ENCODE assay signal across 29 cellular contexts in the genomic region with DNA sequence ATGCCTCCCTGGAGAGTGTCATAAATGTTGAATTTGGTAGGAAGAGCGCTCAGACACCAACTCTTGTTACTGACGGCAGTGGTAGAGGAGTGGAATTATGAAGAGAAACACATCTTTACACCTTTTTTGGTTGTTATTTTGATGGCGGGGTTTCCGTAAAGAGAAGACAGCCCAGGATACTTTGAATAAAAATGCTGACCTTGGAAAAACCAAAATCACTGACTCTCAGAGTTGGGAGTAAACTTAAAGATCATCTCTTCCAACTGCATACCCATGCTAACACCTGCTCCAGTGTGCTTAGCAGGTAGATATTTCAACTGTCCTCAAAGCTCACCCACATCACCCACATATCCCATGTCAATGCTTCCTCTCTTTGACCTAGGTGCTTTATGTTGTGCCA.
"Had no signal": no experiment of that assay in that cellular context is flagged by ENCODE, and none has a peak within 500 bp of the region (broad histone marks: within the 10 kb centered on the region; RNA-seq: fewer than 3 reads in every experiment).

No MANE protein-coding gene starts in this region.

- H3K27ac Mint-ChIP-seq: immature natural killer cell; naive thymus-derived CD8-positive, alpha-beta T cell; nephron; stimulated activated memory B cell treated with anti-CD40 and anti-IgM and Interleukin-4, amounts not matched to agents 10 μg/mL and 1 μg/mL and 100 μg/mL, for 72 hours; stimulated activated naive CD8-positive, alpha-beta T cell treated with anti-CD3 and anti-CD28 coated beads, Interleukin-15, amount 100 ng/mL, for 72 hours; type B pancreatic cell had no signal

- ATAC-seq: left colon; left lung; lower lobe of right lung; naive thymus-derived CD8-positive, alpha-beta T cell; pancreas; right cardiac atrium; stimulated activated memory B cell treated with anti-CD40 and anti-IgM and Interleukin-4, amounts not matched to agents 10 μg/mL and 1 μg/mL and 100 μg/mL, for 72 hours; stimulated activated naive CD8-positive, alpha-beta T cell treated with anti-CD3 and anti-CD28 coated beads, Interleukin-15, amount 100 ng/mL, for 72 hours had no signal

- FAIRE-seq: islet of Langerhans, kidney, pancreas had no signal

- H3K27ac ChIP-seq: left lung, lower lobe of right lung, pancreas, prostate gland, tibial nerve, uterus had no signal

- H3K27me3 Mint-ChIP-seq: stimulated activated memory B cell treated with anti-CD40 and anti-IgM and Interleukin-4, amounts not matched to agents 10 μg/mL and 1 μg/mL and 100 μg/mL, for 72 hours; stimulated activated naive CD8-positive, alpha-beta T cell treated with anti-CD3 and anti-CD28 coated beads, Interleukin-15, amount 100 ng/mL, for 72 hours had no signal

- DNase-seq: hypothalamus; immature natural killer cell; kidney; left colon; left lung; lower lobe of right lung; mammary epithelial cell; mesenchymal stem cell; naive thymus-derived CD8-positive, alpha-beta T cell; nucleus accumbens; pancreas; posterior cingulate gyrus; right cardiac atrium; stimulated activated CD4-positive, alpha-beta T cell treated with anti-CD3 and anti-CD28 coated beads, Interleukin-1b, Interleukin-23, amount 100 ng/mL, for 48 hours; stimulated activated CD4-positive, alpha-beta T cell treated with anti-CD3 and anti-CD28 coated beads, Interleukin-2, amount 100 ng/mL, for 48 hours; stimulated activated CD4-positive, alpha-beta T cell treated with anti-CD3 and anti-CD28 coated beads, Interleukin-4, amount 100 ng/mL, for 4 hours; stimulated activated CD8-positive, alpha-beta memory T cell treated with anti-CD3 and anti-CD28 coated beads, Interleukin-4, amount 100 ng/mL, for 48 hours; stimulated activated naive CD4-positive, alpha-beta T cell treated with Interleukin-2 at 50 U/mL for 16 hours; stimulated activated naive CD8-positive, alpha-beta T cell treated with anti-CD3 and anti-CD28 coated beads, Interleukin-15, amount 100 ng/mL, for 72 hours; substantia nigra; uterus had no signal

- H3K4me3 ChIP-seq: left lung, lower lobe of right lung, pancreas, prostate gland, smooth muscle cell, tibial nerve, uterus had no signal

- H3K36me3 ChIP-seq: left lung, lower lobe of right lung, pancreas, prostate gland, tibial nerve, uterus had no signal

- H3K36me3 Mint-ChIP-seq: immature natural killer cell; naive thymus-derived CD8-positive, alpha-beta T cell; stimulated activated memory B cell treated with anti-CD40 and anti-IgM and Interleukin-4, amounts not matched to agents 10 μg/mL and 1 μg/mL and 100 μg/mL, for 72 hours; type B pancreatic cell had no signal

- H3K9me3 ChIP-seq: lower lobe of right lung, pancreas, prostate gland, tibial nerve, uterus had no signal

- H3K27me3 ChIP-seq: left lung, pancreas, tibial nerve, uterus had no signal

- H3K4me1 ChIP-seq: left lung, lower lobe of right lung, pancreas, prostate gland, uterus had no signal

- H3K4me2 ChIP-seq: smooth muscle cell had no signal

- H3K4me3 Mint-ChIP-seq: immature natural killer cell; naive thymus-derived CD8-positive, alpha-beta T cell; nephron; neural crest cell; stimulated activated memory B cell treated with anti-CD40 and anti-IgM and Interleukin-4, amounts not matched to agents 10 μg/mL and 1 μg/mL and 100 μg/mL, for 72 hours; stimulated activated naive CD8-positive, alpha-beta T cell treated with anti-CD3 and anti-CD28 coated beads, Interleukin-15, amount 100 ng/mL, for 72 hours; type B pancreatic cell had no signal

- H3K9me3 Mint-ChIP-seq: nephron had no signal

- H3K4me1 Mint-ChIP-seq: immature natural killer cell; stimulated activated memory B cell treated with anti-CD40 and anti-IgM and Interleukin-4, amounts not matched to agents 10 μg/mL and 1 μg/mL and 100 μg/mL, for 72 hours; stimulated activated naive CD8-positive, alpha-beta T cell treated with anti-CD3 and anti-CD28 coated beads, Interleukin-15, amount 100 ng/mL, for 72 hours had no signal
